In genomic region chr7:87450706-87451105, GRCh38 we compare ENCODE assay signal across 24 cellular contexts. TPM values are rescaled to one million over a fixed set of nuclear protein-coding genes. Genes with fewer than 3 reads are reported as not detected.
"Had no signal": no experiment of that assay in that cellular context is flagged by ENCODE, and none has a peak within 500 bp of the region (broad histone marks: within the 10 kb centered on the region; RNA-seq: fewer than 3 reads in every experiment).

No MANE protein-coding gene starts in this region.

- H3K4me3 ChIP-seq: SJSA1, SK-N-MC had no signal

- H3K9me3 ChIP-seq: SJSA1 had no signal

- H3K27me3 ChIP-seq: SJSA1 had no signal

- DNase-seq: KBM-7, MV-4-11, NCI-H1092, NCI-H1105 treated with DMSO at 0.1 percent for 48 hours, NCI-H1417 treated with DMSO at 0.1 percent for 48 hours, NCI-H146, NCI-H1694 treated with DMSO at 0.1 percent for 48 hours, NCI-H1930, NCI-H2081, NCI-H2107, NCI-H2171, NCI-H226, NCI-H446, NCI-H510A, NCI-H524 treated with DMSO at 0.1 percent for 48 hours, NCI-H69, NCI-H774, Right ventricle myocardium superior, RPMI8226, SIG-M5 had no signal

- H3K27ac ChIP-seq: HL-60, SJSA1, SK-N-MC had no signal

RNA-seq across cellular contexts. Expression of gene ABCB4, which starts 24.8 kb away (rescaled TPM):
- total RNA-seq: T-helper 1 cell treated with Interleukin-12 subunit alpha and Interleukin-12 subunit beta and Interleukin-4 antibody, amounts not matched to agents 30 ng/mL and 1 ng/mL, for 36 hours had no signal
